15 cellular contexts compared by ENCODE assay signal in the genomic region with DNA sequence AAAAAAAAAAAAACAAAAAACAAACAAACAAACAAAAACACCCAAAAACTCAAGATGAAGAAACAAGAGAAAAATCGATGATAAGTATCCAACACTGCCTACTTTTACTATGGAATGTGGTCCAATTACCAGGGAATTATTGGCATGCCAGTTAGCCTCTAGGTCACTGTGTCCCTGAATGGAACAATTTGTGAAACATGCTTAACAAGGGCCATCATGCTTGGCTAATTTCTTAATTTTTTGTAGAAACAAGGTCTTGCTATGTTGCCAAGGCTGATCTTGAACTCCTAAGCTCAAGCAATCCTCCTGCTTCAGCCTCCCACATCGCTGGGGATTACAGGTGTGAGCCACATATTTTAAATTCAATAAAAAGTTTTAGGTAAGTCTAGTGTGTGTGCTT. TPM values are rescaled to one million over a fixed set of nuclear protein-coding genes. Genes with fewer than 3 reads are reported as not detected.
DNase-seq lines count a peak whose midpoint lies in the region; ATAC-seq and TF ChIP-seq lines count a peak whose summit lies in the region.
"Had no signal": no experiment of that assay in that cellular context is flagged by ENCODE, and none has a peak within 500 bp of the region (broad histone marks: within the 10 kb centered on the region; RNA-seq: fewer than 3 reads in every experiment).

No MANE protein-coding gene starts in this region.

- DNase-seq in right atrium auricular region (ENCODE audit: low spot score) (no peak), left cardiac atrium (no peak), left lobe of liver (ENCODE audit: low spot score) (no peak), uterus (no peak), mucosa of descending colon (no peak), GM10248 (ENCODE audit: extremely low spot score) (no peak)
- DNase-seq: C1 segment of cervical spinal cord; Calu3; CD4-positive, alpha-beta T cell; DMS 273 treated with DMSO at 0.1 percent for 48 hours; GOT3; H9 had no signal

- H3K27me3 ChIP-seq in right atrium auricular region, result no peaks in the 10 kb centered on the region
- no peaks in the 10 kb centered on the region for H3K27me3 ChIP-seq in uterus

- peaks cover 0 to 2% (median 0%) of the 10 kb centered on the region in 5 experiments for H3K9me3 Mint-ChIP-seq in brain
- H3K9me3 Mint-ChIP-seq: CD4-positive, alpha-beta T cell; H9 had no signal

- H3K4me3 Mint-ChIP-seq in brain, result peak overlapping the region in 1 of 5 experiments; percentile 14
- H3K4me3 Mint-ChIP-seq: B cell; CD4-positive, alpha-beta T cell; H9 had no signal

- H3K36me3 ChIP-seq in right atrium auricular region, result no peaks in the 10 kb centered on the region
- no peaks in the 10 kb centered on the region for H3K36me3 ChIP-seq in uterus
- H3K36me3 ChIP-seq in mucosa of descending colon (ENCODE audit: low read depth), result no peaks in the 10 kb centered on the region

- peak overlapping the region in 3 of 5 experiments; percentile 42 to 55 (median 51) for H3K27ac Mint-ChIP-seq in brain
- H3K27ac Mint-ChIP-seq: B cell; CD4-positive, alpha-beta T cell had no signal

- POLR2A ChIA-PET in GM10248 (lab: Yijun Ruan, JAX), result no interaction called here

- H3K9me3 ChIP-seq in right atrium auricular region (no peaks in the 10 kb centered on the region), uterus (no peaks in the 10 kb centered on the region), mucosa of descending colon (no peaks in the 10 kb centered on the region)

- H3K4me3 ChIP-seq in right atrium auricular region, result no peak overlapping the region
- no peak overlapping the region for H3K4me3 ChIP-seq in uterus
- no peak overlapping the region for H3K4me3 ChIP-seq in mucosa of descending colon

- H3K36me3 Mint-ChIP-seq in brain, result peaks cover 4% of the 10 kb centered on the region

- intact Hi-C loops in left cardiac atrium (cut with DNase I) (no loop called here), uterus (cut with DNase I; ENCODE audit: low total_unique reads) (no loop called here), mucosa of descending colon (cut with DNase I, micrococcal nuclease) (no loop called here)

- peaks cover 88% of the 10 kb centered on the region for H3K4me1 Mint-ChIP-seq in brain

- CTCF ChIA-PET in GM10248 (lab: Yijun Ruan, JAX), result no interaction called here

- no peak for TF ChIP-seq CTCF in right atrium auricular region (IDR thresholded peaks at IDR 0.05)
- TF ChIP-seq CTCF in brain (conservative IDR thresholded peaks at IDR 0.05), result no peak
- TF ChIP-seq CTCF in uterus (IDR thresholded peaks at IDR 0.05), result no peak
- no peak for TF ChIP-seq CTCF in mucosa of descending colon (IDR thresholded peaks at IDR 0.05)
- TF ChIP-seq CTCF in GM10248 (IDR thresholded peaks at IDR 0.05; ENCODE audit: control extremely low read depth, extremely low read depth, low read depth, missing control alignments), result no peak

- H3K27ac ChIP-seq in right atrium auricular region (peak overlapping the region; percentile 26 to 27), uterus (no peak overlapping the region)

- H3K27me3 Mint-ChIP-seq in brain, result no peaks in the 10 kb centered on the region
- H3K27me3 Mint-ChIP-seq: B cell; CD4-positive, alpha-beta T cell had no signal

- no peak for TF ChIP-seq POLR2A in uterus (IDR thresholded peaks at IDR 0.05)

- no peak for ATAC-seq in left cardiac atrium
- ATAC-seq in left lobe of liver, result peak; percentile 36
- ATAC-seq in mucosa of descending colon, result no peak

- H3K4me1 ChIP-seq in right atrium auricular region, result peaks cover 0 to 54% of the 10 kb centered on the region in 2 donors
- peaks cover 0 to 1% of the 10 kb centered on the region in 2 donors for H3K4me1 ChIP-seq in uterus
- H3K4me1 ChIP-seq in mucosa of descending colon (ENCODE audit: low read depth), result no peaks in the 10 kb centered on the region

RNA-seq across cellular contexts. Expression of gene PLPP3, which starts 23.9 kb away (rescaled TPM):
- total RNA-seq in right atrium auricular region (10 to 100 TPM; 83.1 to 94.1 TPM), left cardiac atrium (100 to 1,000 TPM in 1 of 2 donors, 10 to 100 TPM in 1; 85.1 to 115 TPM), left lobe of liver (53.9 TPM), uterus (100 to 1,000 TPM in 2 of 4 donors, 10 to 100 TPM in 2; 76.3 to 315 (median 140) TPM), mucosa of descending colon (10 to 100 TPM; 25.3 to 80.5 (median 42.3) TPM)
- 54.2 TPM for polyA plus RNA-seq in brain (ENCODE audit: insufficient read depth, low read depth, low replicate concordance)
- total RNA-seq: CD4-positive, alpha-beta T cell; G401 had no signal

Comparison
In these comparisons a context has a peak if more than half of its experiments do, and no peak if none do; other contexts are left out.
1. H3K27ac ChIP-seq: peak in right atrium auricular region (2 of 2); none in uterus (0 of 2).